Comparison of ENCODE assay signal across 18 cellular contexts in the genomic region with DNA sequence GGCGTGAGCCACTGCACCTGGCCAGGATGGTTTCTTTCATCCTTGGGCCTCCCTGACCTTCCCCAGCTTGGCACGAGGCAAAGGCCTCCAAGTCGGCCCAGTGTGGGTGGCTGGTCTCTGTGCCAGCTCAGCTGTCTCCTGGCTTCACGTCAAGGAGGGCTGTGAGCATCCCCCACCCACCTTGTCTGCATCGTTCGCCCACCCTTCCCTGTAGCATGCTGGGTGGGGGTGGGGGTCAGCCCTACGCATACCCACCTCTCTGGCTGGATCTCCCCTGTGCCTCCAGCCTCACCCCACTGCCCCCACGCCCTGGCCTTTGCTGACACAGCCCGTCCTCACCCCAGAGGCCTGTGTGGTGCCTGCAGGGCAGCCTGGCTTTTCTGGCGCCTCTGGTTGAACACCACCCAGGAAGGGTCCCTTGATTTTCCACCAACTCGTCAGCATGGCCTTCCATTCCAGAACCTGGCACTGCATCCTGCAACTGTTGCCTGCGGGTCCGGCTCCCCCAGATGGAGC. TPM values are rescaled to one million over a fixed set of nuclear protein-coding genes. Genes with fewer than 3 reads are reported as not detected.
DNase-seq lines count a peak whose midpoint lies in the region; ATAC-seq, FAIRE-seq and TF ChIP-seq lines count a peak whose summit lies in the region.
"Had no signal": no experiment of that assay in that cellular context is flagged by ENCODE, and none has a peak within 500 bp of the region (broad histone marks: within the 10 kb centered on the region; RNA-seq: fewer than 3 reads in every experiment).

No MANE protein-coding gene starts in this region.

- H3K4me1 ChIP-seq in BLaER1 (peaks cover 41% of the 10 kb centered on the region), HEK293 (ENCODE audit: control insufficient read depth, insufficient read depth, low read length) (no peaks in the 10 kb centered on the region), kidney (ENCODE audit: control insufficient read depth in 1 of 2, insufficient read depth in 1 of 2, low read depth in 1 of 2, low read length in 2 of 2) (peaks cover 4 to 11% of the 10 kb centered on the region in 2 donors), tibial artery (peaks cover 0 to 15% (median 11%) of the 10 kb centered on the region in 4 donors)
- H3K4me1 ChIP-seq: BE2C had no signal

- POLR2A ChIA-PET in HEK293 (lab: Yijun Ruan, JAX) = interaction anchor here (1.1 kb wide), 1 partner anchor 9 kb away, joined by 4 read pairs; the partner anchor contains the start of gene WDR5

- H3K9me3 ChIP-seq in BLaER1 (no peaks in the 10 kb centered on the region), HEK293 (ENCODE audit: control insufficient read depth, insufficient read depth, low read depth, low read length) (no peaks in the 10 kb centered on the region), kidney (ENCODE audit: control insufficient read depth in 1 of 2, low read length in 2 of 2) (no peaks in the 10 kb centered on the region), tibial artery (no peaks in the 10 kb centered on the region)
- H3K9me3 ChIP-seq: BE2C had no signal

- intact Hi-C loops in kidney (cut with DNase I) = no loop called here
- intact Hi-C loops in tibial artery (cut with DNase I; ENCODE audit: low total_unique reads) = no loop called here

- DNase-seq in D341Med (ENCODE audit: low spot score) (peak; percentile 15), kidney (peak; percentile 48), tibial artery (no peak), cerebellum (ENCODE audit: low spot score) (no peak)
- DNase-seq: BE2C; CD4-positive, CD25-positive, alpha-beta regulatory T cell; DMS 273 treated with DMSO at 0.1 percent for 48 hours; EL; GOT3; IMR-90; KBM-7 had no signal

- ATAC-seq in GM21360 (IDR thresholded peaks at IDR 0.05; ENCODE audit: unreplicated experiment) = no peak

- CTCF ChIA-PET in HEK293 (lab: Yijun Ruan, JAX) = interaction anchor here (0.9 kb wide), 1 partner anchor 28 kb away, joined by 3 read pairs; no protein-coding TSS in a partner anchor

- H3K9ac ChIP-seq in BLaER1 (no peak overlapping the region), kidney (ENCODE audit: low read length in 2 of 2) (no peak overlapping the region)

- peak overlapping the region; percentile 79; the same call in 1 of the 2 replicates for H3K4me2 ChIP-seq in BLaER1

- TF ChIP-seq CTCF in HEK293 (tag by site-specific recombination; IDR thresholded peaks at IDR 0.05) = no peak
- no peak for TF ChIP-seq CTCF in kidney (IDR thresholded peaks at IDR 0.05; ENCODE audit: borderline replicate concordance, extremely low read depth, insufficient read depth)
- no peak for TF ChIP-seq CTCF in tibial artery (IDR thresholded peaks at IDR 0.05)

- H3K36me3 ChIP-seq in BLaER1 (no peaks in the 10 kb centered on the region), HEK293 (ENCODE audit: control insufficient read depth in 2 of 2, insufficient read depth in 1 of 2, low read length in 2 of 2) (no peaks in the 10 kb centered on the region), kidney (ENCODE audit: control insufficient read depth in 1 of 2, insufficient read depth in 2 of 2, low read length in 2 of 2) (no peaks in the 10 kb centered on the region), tibial artery (no peaks in the 10 kb centered on the region)
- H3K36me3 ChIP-seq: BE2C had no signal

- FAIRE-seq in kidney (lab: Jason Lieb, UNC) = no peak
- FAIRE-seq: A204.1, G401.6, GM12891 had no signal

- H3K27ac ChIP-seq in BLaER1 (no peak overlapping the region), HEK293 (ENCODE audit: extremely low read depth, low read depth, low read length) (no peak overlapping the region), kidney (ENCODE audit: low read depth in 2 of 2, low read length in 2 of 2) (no peak overlapping the region), tibial artery (no peak overlapping the region)

- H4K20me1 ChIP-seq in BLaER1 = no peaks in the 10 kb centered on the region

- H3K4me3 ChIP-seq in BLaER1 (no peak overlapping the region), HEK293 (ENCODE audit: low read depth, low read length) (no peak overlapping the region), kidney (ENCODE audit: low read length in 2 of 2) (no peak overlapping the region), tibial artery (no peak overlapping the region)

- H3K27me3 ChIP-seq in BLaER1 (peaks cover 20% of the 10 kb centered on the region; the same call in 1 of the 2 replicates), tibial artery (no peaks in the 10 kb centered on the region)
- H3K27me3 ChIP-seq: BE2C had no signal

TF ChIP-seq in HEK293, 187 proteins besides CTCF, POLR2A, EP300 and RAD21:
- no peak for TF ChIP-seq ZEB2 (tag by site-specific recombination; IDR thresholded peaks at IDR 0.05)
- TF ChIP-seq EGR2 (tag by site-specific recombination; IDR thresholded peaks at IDR 0.05; ENCODE audit: low read depth) = peak; percentile 73
- TF ChIP-seq ZFHX2 (tag by site-specific recombination; conservative IDR thresholded peaks at IDR 0.05) = peak; percentile 66

RNA-seq across cellular contexts. Expression of gene WDR5, which starts 8.8 kb away (rescaled TPM):
- total RNA-seq in kidney = 25.4 TPM
- 18.8 TPM for polyA plus RNA-seq in kidney (ENCODE audit: insufficient read depth, low read depth, low replicate concordance)
- total RNA-seq in cerebellum = 14.2 TPM

RNA-seq across cellular contexts. Expression of gene RNU6ATAC, which starts 37.2 kb away (rescaled TPM):
- total RNA-seq in kidney = 232 TPM
- not detected for polyA plus RNA-seq in kidney (ENCODE audit: insufficient read depth, low read depth, low replicate concordance)
- not detected for total RNA-seq in cerebellum
- total RNA-seq: HT-29, IMR-90 had no signal
- polyA plus RNA-seq: CD4-positive, CD25-positive, alpha-beta regulatory T cell; IMR-90 had no signal

RNA-seq across cellular contexts. Expression of gene BRD3, which starts 59.3 kb away (rescaled TPM):
- total RNA-seq in kidney (46.2 TPM), cerebellum (20.1 TPM)
- polyA plus RNA-seq in kidney (ENCODE audit: insufficient read depth, low read depth, low replicate concordance) = 7.7 TPM

Comparison
In these comparisons a context has a peak if more than half of its experiments do, and no peak if none do; other contexts are left out.
1. DNase-seq: peak in D341Med (single experiment) and kidney (single experiment); none in tibial artery (0 of 2) and cerebellum (single experiment).
2. RNA of gene RNU6ATAC, which starts 37.2 kb away (total RNA-seq): 232 TPM in kidney (single experiment); not detected in cerebellum (single experiment); every median in the first group is over 100 times any median in the second.